9 cellular contexts compared by ENCODE assay signal in genomic region chr15:82850242-82850591, GRCh38. TPM values are rescaled to one million over a fixed set of nuclear protein-coding genes. Genes with fewer than 3 reads are reported as not detected.
DNase-seq lines count a peak whose midpoint lies in the region; ATAC-seq and TF ChIP-seq lines count a peak whose summit lies in the region.
"Had no signal": no experiment of that assay in that cellular context is flagged by ENCODE, and none has a peak within 500 bp of the region (broad histone marks: within the 10 kb centered on the region; RNA-seq: fewer than 3 reads in every experiment).

No MANE protein-coding gene starts in this region.

- TF ChIP-seq CTCF in testis (IDR thresholded peaks at IDR 0.05) = no peak

- no peaks in the 10 kb centered on the region for H3K9me3 Mint-ChIP-seq in activated T-cell treated with anti-CD3 and anti-CD28 coated beads, Interleukin-2, amount 50 U/mL, for 72 hours
- H3K9me3 Mint-ChIP-seq in naive thymus-derived CD8-positive, alpha-beta T cell = no peaks in the 10 kb centered on the region

- H3K4me1 ChIP-seq in adipocyte (ENCODE audit: control insufficient read depth, insufficient read depth, low read length) (peaks cover 9% of the 10 kb centered on the region), testis (peaks cover 11% of the 10 kb centered on the region)

- peaks cover 2% of the 10 kb centered on the region for H3K27me3 Mint-ChIP-seq in activated T-cell treated with anti-CD3 and anti-CD28 coated beads, Interleukin-2, amount 50 U/mL, for 72 hours (ENCODE audit: low read depth)
- H3K27me3 Mint-ChIP-seq in naive thymus-derived CD8-positive, alpha-beta T cell = peaks cover 0 to 2% (median 0%) of the 10 kb centered on the region in 5 donors

- intact Hi-C loops in testis (cut with DNase I; ENCODE audit: low total_unique reads) = no loop called here

- ATAC-seq in activated T-cell treated with anti-CD3 and anti-CD28 coated beads, Interleukin-2, amount 50 U/mL, for 72 hours (replicated peaks in 1 of 2) = peak; percentile 14 to 18
- no peak for ATAC-seq in naive thymus-derived CD8-positive, alpha-beta T cell
- ATAC-seq in esophagus mucosa = no peak

- no peak for DNase-seq in activated T-cell treated with anti-CD3 and anti-CD28 coated beads, Interleukin-2, amount 50 U/mL, for 72 hours
- DNase-seq in activated T-cell treated with anti-CD3 and anti-CD28 coated beads for 4 hours = no peak
- DNase-seq in adipocyte (ENCODE audit: low read depth) = no peak
- peak; percentile 58 for DNase-seq in kidney tubule cell (ENCODE audit: low spot score)
- peak; percentile 7 for DNase-seq in testis
- no peak for DNase-seq in naive thymus-derived CD8-positive, alpha-beta T cell
- DNase-seq in activated T-cell treated with anti-CD3 and anti-CD28 coated beads, Interleukin-2, amount 50 U/mL, for 48 hours = no peak

- no peak for TF ChIP-seq POLR2A in testis (IDR thresholded peaks at IDR 0.05)

- peak overlapping the region in 1 of 2 donors; percentile 28 for H3K27ac ChIP-seq in testis
- H3K27ac ChIP-seq: tibial artery had no signal

- H3K4me1 Mint-ChIP-seq in activated T-cell treated with anti-CD3 and anti-CD28 coated beads, Interleukin-2, amount 50 U/mL, for 72 hours (ENCODE audit: low read depth) = peaks cover 9% of the 10 kb centered on the region
- peaks cover 3 to 24% (median 17%) of the 10 kb centered on the region in 4 donors for H3K4me1 Mint-ChIP-seq in naive thymus-derived CD8-positive, alpha-beta T cell

- H3K9ac ChIP-seq in adipocyte (ENCODE audit: low read length) = peak overlapping the region; percentile 57

- no peak overlapping the region for H3K4me3 Mint-ChIP-seq in activated T-cell treated with anti-CD3 and anti-CD28 coated beads, Interleukin-2, amount 50 U/mL, for 72 hours
- peak overlapping the region in 1 of 10 donors; percentile 20 for H3K4me3 Mint-ChIP-seq in naive thymus-derived CD8-positive, alpha-beta T cell

- no peak overlapping the region for H3K27ac Mint-ChIP-seq in activated T-cell treated with anti-CD3 and anti-CD28 coated beads, Interleukin-2, amount 50 U/mL, for 72 hours
- H3K27ac Mint-ChIP-seq in naive thymus-derived CD8-positive, alpha-beta T cell = peak overlapping the region in 1 of 10 donors; percentile 25

- H3K36me3 Mint-ChIP-seq in activated T-cell treated with anti-CD3 and anti-CD28 coated beads, Interleukin-2, amount 50 U/mL, for 72 hours (ENCODE audit: insufficient read depth in 2 of 2) = no peaks in the 10 kb centered on the region
- H3K36me3 Mint-ChIP-seq in naive thymus-derived CD8-positive, alpha-beta T cell = peaks cover 0 to 2% (median 0%) of the 10 kb centered on the region in 3 donors

- H3K36me3 ChIP-seq in adipocyte (ENCODE audit: control insufficient read depth, insufficient read depth, low read length, severe bottlenecking) (no peaks in the 10 kb centered on the region), testis (ENCODE audit: low read depth, missing control alignments) (no peaks in the 10 kb centered on the region)

- H3K9me3 ChIP-seq in adipocyte (ENCODE audit: control insufficient read depth, low read length) = no peaks in the 10 kb centered on the region
- H3K9me3 ChIP-seq in testis = no peaks in the 10 kb centered on the region
- H3K9me3 ChIP-seq: tibial artery had no signal

- H3K27me3 ChIP-seq in adipocyte (replicated peaks; ENCODE audit: control insufficient read depth, insufficient read depth, low read length) (no peaks in the 10 kb centered on the region), testis (no peaks in the 10 kb centered on the region)
- H3K27me3 ChIP-seq: tibial artery had no signal

- POLR2A ChIA-PET in naive thymus-derived CD8-positive, alpha-beta T cell (lab: Charles Lee) = no interaction called here

- H3K4me3 ChIP-seq in adipocyte (ENCODE audit: low read length) = no peak overlapping the region
- H3K4me3 ChIP-seq in testis = no peak overlapping the region
- H3K4me3 ChIP-seq: tibial artery had no signal

- WGBS in testis, 2 donors = 78 to 90% methylated on average over 3 of the region's 3 CpGs

RNA-seq across cellular contexts. Expression of gene WHAMM, which starts 40.8 kb away (rescaled TPM):
- total RNA-seq in activated T-cell treated with anti-CD3 and anti-CD28 coated beads, Interleukin-2, amount 50 U/mL, for 72 hours = 1 to 10 TPM; 5.9 to 8.2 TPM
- 10 to 100 TPM in 1 of 2 donors, 1 to 10 TPM in 1; 9.8 to 11.0 TPM for total RNA-seq in testis
- 5.3 TPM for polyA plus RNA-seq in testis (ENCODE audit: insufficient read depth, low read depth, low replicate concordance)
- total RNA-seq in naive thymus-derived CD8-positive, alpha-beta T cell = 10 to 100 TPM; 39.8 to 40.0 TPM
- polyA plus RNA-seq in naive thymus-derived CD8-positive, alpha-beta T cell = 1 to 10 TPM; 3.7 to 5.8 (median 4.5) TPM
- 4.0 TPM for total RNA-seq in esophagus mucosa

RNA-seq across cellular contexts. Expression of gene FSD2, which starts 44.3 kb away (rescaled TPM):
- not detected for total RNA-seq in activated T-cell treated with anti-CD3 and anti-CD28 coated beads, Interleukin-2, amount 50 U/mL, for 72 hours
- total RNA-seq in testis (under 1 TPM in 1 of 2 donors, not detected in 1; 0.19 TPM), esophagus mucosa (not detected)
- polyA plus RNA-seq in testis (ENCODE audit: insufficient read depth, low read depth, low replicate concordance) = 0.95 TPM
- total RNA-seq in naive thymus-derived CD8-positive, alpha-beta T cell = not detected
- polyA plus RNA-seq in naive thymus-derived CD8-positive, alpha-beta T cell = under 1 TPM in 2 of 3 donors, not detected in 1; 0.08 to 0.17 TPM

Comparison
In these comparisons a context has a peak if more than half of its experiments do, and no peak if none do; other contexts are left out.
1. ATAC-seq: peak in activated T-cell treated with anti-CD3 and anti-CD28 coated beads, Interleukin-2, amount 50 U/mL, for 72 hours (2 of 2); none in naive thymus-derived CD8-positive, alpha-beta T cell (0 of 2) and esophagus mucosa (single experiment).
2. DNase-seq: peak in kidney tubule cell (single experiment) and testis (single experiment); none in activated T-cell treated with anti-CD3 and anti-CD28 coated beads, Interleukin-2, amount 50 U/mL, for 72 hours (0 of 2), activated T-cell treated with anti-CD3 and anti-CD28 coated beads for 4 hours (single experiment), adipocyte (single experiment), naive thymus-derived CD8-positive, alpha-beta T cell (0 of 10) and activated T-cell treated with anti-CD3 and anti-CD28 coated beads, Interleukin-2, amount 50 U/mL, for 48 hours (0 of 2).